In genomic region chr17:41417576-41418015, GRCh38 we compare ENCODE assay signal across 11 cellular contexts. TPM values are rescaled to one million over a fixed set of nuclear protein-coding genes. Genes with fewer than 3 reads are reported as not detected.
DNase-seq lines count a peak whose midpoint lies in the region; ATAC-seq and TF ChIP-seq lines count a peak whose summit lies in the region.
"Had no signal": no experiment of that assay in that cellular context is flagged by ENCODE, and none has a peak within 500 bp of the region (broad histone marks: within the 10 kb centered on the region; RNA-seq: fewer than 3 reads in every experiment).

No MANE protein-coding gene starts in this region.

- CTCF ChIA-PET in OCI-LY7 (lab: Charles Lee; ENCODE audit: unreplicated experiment) = no interaction called here
- CTCF ChIA-PET in naive thymus-derived CD4-positive, alpha-beta T cell (lab: Charles Lee) = no interaction called here

- H3K36me3 Mint-ChIP-seq in naive thymus-derived CD4-positive, alpha-beta T cell = no peaks in the 10 kb centered on the region

- ATAC-seq in HG03432 (IDR thresholded peaks at IDR 0.05; ENCODE audit: unreplicated experiment) (no peak), HG02588 (IDR thresholded peaks at IDR 0.05; ENCODE audit: unreplicated experiment) (no peak)
- ATAC-seq in naive thymus-derived CD4-positive, alpha-beta T cell = no peak
- ATAC-seq: left cardiac atrium had no signal

- POLR2A ChIA-PET in OCI-LY7 (lab: Charles Lee) = no interaction called here
- POLR2A ChIA-PET in naive thymus-derived CD4-positive, alpha-beta T cell (lab: Charles Lee) = interaction anchor here (1.8 kb wide), 1 partner anchor 9 kb away, joined by 5 read pairs; no protein-coding TSS in a partner anchor

- DNase-seq in GM12865 (ENCODE audit: low read depth) (peak; percentile 5), OCI-LY7 (ENCODE audit: low spot score) (peak; percentile 10), foreskin fibroblast (peak in 1 of 2 donors; percentile 29), NCI-H2107 (lab: John Stamatoyannopoulos, UW) (no peak)
- no peak for DNase-seq in naive thymus-derived CD4-positive, alpha-beta T cell
- DNase-seq: activated naive CD4-positive, alpha-beta T cell treated with Interleukin-2 at 50 U/mL for 16 hours; left cardiac atrium had no signal

- H3K27ac Mint-ChIP-seq in naive thymus-derived CD4-positive, alpha-beta T cell = peak overlapping the region in 4 of 9 donors; percentile 9 to 64 (median 57)

- H3K27ac ChIP-seq in 22Rv1 = no peak overlapping the region
- H3K27ac ChIP-seq in OCI-LY7 (ENCODE audit: low read depth, low read length, poor library complexity, severe bottlenecking) = no peak overlapping the region
- H3K27ac ChIP-seq in naive thymus-derived CD4-positive, alpha-beta T cell (ENCODE audit: low read depth, low read length) = no peak overlapping the region

- intact Hi-C loops in OCI-LY7 (cut with micrococcal nuclease; ENCODE audit: unreplicated experiment) = no loop called here
- intact Hi-C loops in naive thymus-derived CD4-positive, alpha-beta T cell (cut with micrococcal nuclease) = no loop called here

- no peak overlapping the region for H3K4me3 ChIP-seq in GM12865 (ENCODE audit: low read depth, low read length)
- H3K4me3 ChIP-seq in OCI-LY7 (ENCODE audit: low read depth, low read length, poor library complexity, severe bottlenecking) = no peak overlapping the region
- H3K4me3 ChIP-seq in foreskin fibroblast (ENCODE audit: low read depth in 1 of 2, low read length in 2 of 2) = no peak overlapping the region
- no peak overlapping the region for H3K4me3 ChIP-seq in naive thymus-derived CD4-positive, alpha-beta T cell (ENCODE audit: low read length)

- no peaks in the 10 kb centered on the region for H3K27me3 Mint-ChIP-seq in naive thymus-derived CD4-positive, alpha-beta T cell

- no peak overlapping the region for H3K4me3 Mint-ChIP-seq in naive thymus-derived CD4-positive, alpha-beta T cell

- no peaks in the 10 kb centered on the region for H3K9me3 ChIP-seq in OCI-LY7 (ENCODE audit: low read length)
- no peaks in the 10 kb centered on the region for H3K9me3 ChIP-seq in naive thymus-derived CD4-positive, alpha-beta T cell (ENCODE audit: control insufficient read depth in 2 of 3, low read length in 3 of 3)

- H4K20me1 ChIP-seq in OCI-LY7 (ENCODE audit: insufficient read depth, low read length) = no peaks in the 10 kb centered on the region

- peaks cover 0 to 19% (median 9%) of the 10 kb centered on the region in 7 donors for H3K4me1 Mint-ChIP-seq in naive thymus-derived CD4-positive, alpha-beta T cell

- BruUV-seq in OCI-LY7 (replicated peaks; lab: Mats Ljungman, UMichigan) = no TSS peak

- no peaks in the 10 kb centered on the region for H3K9me2 ChIP-seq in OCI-LY7 (ENCODE audit: insufficient read depth, low read length)

- H3K79me2 ChIP-seq in OCI-LY7 (ENCODE audit: insufficient read depth, low read depth, low read length) = no peaks in the 10 kb centered on the region

- H3K36me3 ChIP-seq in OCI-LY7 (ENCODE audit: insufficient read depth, low read length) = no peaks in the 10 kb centered on the region
- H3K36me3 ChIP-seq in naive thymus-derived CD4-positive, alpha-beta T cell (ENCODE audit: control insufficient read depth in 2 of 3, insufficient read depth in 3 of 3, low read length in 3 of 3) = no peaks in the 10 kb centered on the region

- no peaks in the 10 kb centered on the region for H3K27me3 ChIP-seq in naive thymus-derived CD4-positive, alpha-beta T cell (ENCODE audit: control insufficient read depth in 2 of 2, insufficient read depth in 2 of 2, low read length in 2 of 2)

- TF ChIP-seq CTCF in 22Rv1 (IDR thresholded peaks at IDR 0.05) (peak; percentile 59), GM12865 (IDR thresholded peaks at IDR 0.05; ENCODE audit: insufficient read depth, low read depth, low read length, missing control alignments) (peak; percentile 54), OCI-LY7 (conservative IDR thresholded peaks at IDR 0.05; ENCODE audit: low read length) (peak; percentile 71), foreskin fibroblast (IDR thresholded peaks at IDR 0.05; ENCODE audit: low read depth, low read length) (peak; percentile 15)

- no peaks in the 10 kb centered on the region for H3K4me1 ChIP-seq in OCI-LY7 (ENCODE audit: insufficient read depth, low read length, poor library complexity, severe bottlenecking)
- H3K4me1 ChIP-seq in naive thymus-derived CD4-positive, alpha-beta T cell (ENCODE audit: control insufficient read depth in 2 of 2, insufficient read depth in 2 of 2, low read length in 2 of 2) = peaks cover 0 to 6% of the 10 kb centered on the region in 2 donors

- no peak overlapping the region for H3K4me2 ChIP-seq in OCI-LY7 (ENCODE audit: low read length)

- no peaks in the 10 kb centered on the region for H3K9me3 Mint-ChIP-seq in naive thymus-derived CD4-positive, alpha-beta T cell

- H2AFZ ChIP-seq in OCI-LY7 (ENCODE audit: low read length) = no peak overlapping the region

RNA-seq across cellular contexts. Expression of gene KRT37, which starts 6.8 kb away (rescaled TPM):
- total RNA-seq in OCI-LY7 (2014; rRNA removed; shearing (Covaris generic)) = not detected in 2 replicates
- not detected in 2 replicates for total RNA-seq in OCI-LY7 (2022)
- not detected for total RNA-seq in naive thymus-derived CD4-positive, alpha-beta T cell
- polyA plus RNA-seq in naive thymus-derived CD4-positive, alpha-beta T cell = not detected
- total RNA-seq: left cardiac atrium, RPMI7951 had no signal

RNA-seq across cellular contexts. Expression of gene KRT31, which starts 20.2 kb away (rescaled TPM):
- not detected in 2 replicates for total RNA-seq in OCI-LY7 (2014; rRNA removed; shearing (Covaris generic))
- total RNA-seq in OCI-LY7 (2022) = not detected in 2 replicates
- not detected for total RNA-seq in naive thymus-derived CD4-positive, alpha-beta T cell
- not detected for polyA plus RNA-seq in naive thymus-derived CD4-positive, alpha-beta T cell
- total RNA-seq: left cardiac atrium, RPMI7951 had no signal

RNA-seq across cellular contexts. Expression of gene KRT38, which starts 23.2 kb away (rescaled TPM):
- total RNA-seq in OCI-LY7 (2014; rRNA removed; shearing (Covaris generic)) = not detected in 2 replicates
- not detected in 2 replicates for total RNA-seq in OCI-LY7 (2022)
- total RNA-seq in naive thymus-derived CD4-positive, alpha-beta T cell = not detected
- not detected for polyA plus RNA-seq in naive thymus-derived CD4-positive, alpha-beta T cell
- total RNA-seq: left cardiac atrium, RPMI7951 had no signal

RNA-seq across cellular contexts. Expression of gene KRT34, which starts 35.5 kb away (rescaled TPM):
- not detected in 2 replicates for total RNA-seq in OCI-LY7 (2014; rRNA removed; shearing (Covaris generic))
- not detected in 2 replicates for total RNA-seq in OCI-LY7 (2022)
- not detected for total RNA-seq in naive thymus-derived CD4-positive, alpha-beta T cell
- not detected for polyA plus RNA-seq in naive thymus-derived CD4-positive, alpha-beta T cell
- total RNA-seq: left cardiac atrium, RPMI7951 had no signal

RNA-seq across cellular contexts. Expression of gene KRT33B, which starts 48.0 kb away (rescaled TPM):
- total RNA-seq in OCI-LY7 (2014; rRNA removed; shearing (Covaris generic)) = not detected in 2 replicates
- total RNA-seq in OCI-LY7 (2022) = not detected in 2 replicates
- not detected for total RNA-seq in naive thymus-derived CD4-positive, alpha-beta T cell
- polyA plus RNA-seq in naive thymus-derived CD4-positive, alpha-beta T cell = not detected
- total RNA-seq: left cardiac atrium had no signal

Comparison
In these comparisons a context has a peak if more than half of its experiments do, and no peak if none do; other contexts are left out.
1. CTCF ChIP-seq: peak in every context shown above with its lines; median percentile 71 in OCI-LY7; 59 in 22Rv1; 54 in GM12865; 15 in foreskin fibroblast.
2. DNase-seq: peak in GM12865 (single experiment) and OCI-LY7 (single experiment); none in naive thymus-derived CD4-positive, alpha-beta T cell (0 of 9) and NCI-H2107 (single experiment).